Comparison of ENCODE assay signal across 19 cellular contexts in genomic region chr5:136103118-136103517, GRCh38. TPM values are rescaled to one million over a fixed set of nuclear protein-coding genes. Genes with fewer than 3 reads are reported as not detected.
DNase-seq lines count a peak whose midpoint lies in the region; ATAC-seq, FAIRE-seq and TF ChIP-seq lines count a peak whose summit lies in the region.
"Had no signal": no experiment of that assay in that cellular context is flagged by ENCODE, and none has a peak within 500 bp of the region (broad histone marks: within the 10 kb centered on the region; RNA-seq: fewer than 3 reads in every experiment).

No MANE protein-coding gene starts in this region.

- no peaks in the 10 kb centered on the region for H3K4me1 ChIP-seq in adrenal gland (replicated peaks in 1 of 2)
- H3K4me1 ChIP-seq in right atrium auricular region = no peaks in the 10 kb centered on the region

- H3K4me3 ChIP-seq in adrenal gland (no peak overlapping the region), right atrium auricular region (no peak overlapping the region)
- H3K4me3 ChIP-seq: body of pancreas had no signal

- no peaks in the 10 kb centered on the region for H3K36me3 ChIP-seq in adrenal gland (replicated peaks in 1 of 2)
- no peaks in the 10 kb centered on the region for H3K36me3 ChIP-seq in right atrium auricular region

- H3K9me3 Mint-ChIP-seq in stimulated activated memory B cell treated with anti-CD40 and anti-IgM and Interleukin-4, amounts not matched to agents 10 μg/mL and 1 μg/mL and 100 μg/mL, for 72 hours = no peaks in the 10 kb centered on the region
- H3K9me3 Mint-ChIP-seq: activated naive CD4-positive, alpha-beta T cell treated with anti-CD3 and anti-CD28 coated beads, Interleukin-2, amount 10 ng/mL, durations not matched to agents 7 days and 5 days had no signal

- H3K27ac ChIP-seq in adrenal gland (no peak overlapping the region), right atrium auricular region (no peak overlapping the region)
- H3K27ac ChIP-seq: body of pancreas had no signal

- no peaks in the 10 kb centered on the region for H3K27me3 Mint-ChIP-seq in stimulated activated memory B cell treated with anti-CD40 and anti-IgM and Interleukin-4, amounts not matched to agents 10 μg/mL and 1 μg/mL and 100 μg/mL, for 72 hours

- H3K27ac Mint-ChIP-seq in stimulated activated memory B cell treated with anti-CD40 and anti-IgM and Interleukin-4, amounts not matched to agents 10 μg/mL and 1 μg/mL and 100 μg/mL, for 72 hours = no peak overlapping the region
- H3K27ac Mint-ChIP-seq: activated CD4-positive, alpha-beta T cell treated with anti-CD3 and anti-CD28 coated beads for 36 hours; activated naive CD4-positive, alpha-beta T cell treated with anti-CD3 and anti-CD28 coated beads, Interleukin-2, amount 10 ng/mL, durations not matched to agents 7 days and 5 days had no signal

- TF ChIP-seq POLR2A in adrenal gland (IDR thresholded peaks at IDR 0.05) = no peak

- H3K27me3 ChIP-seq in adrenal gland (no peaks in the 10 kb centered on the region), right atrium auricular region (no peaks in the 10 kb centered on the region)
- H3K27me3 ChIP-seq: body of pancreas had no signal

- TF ChIP-seq CTCF in adrenal gland (IDR thresholded peaks at IDR 0.05) (no peak), right atrium auricular region (IDR thresholded peaks at IDR 0.05) (no peak)

- H3K9me3 ChIP-seq in adrenal gland (replicated peaks in 1 of 3) (no peaks in the 10 kb centered on the region), right atrium auricular region (no peaks in the 10 kb centered on the region)
- H3K9me3 ChIP-seq: body of pancreas had no signal

- H3K4me1 Mint-ChIP-seq in stimulated activated memory B cell treated with anti-CD40 and anti-IgM and Interleukin-4, amounts not matched to agents 10 μg/mL and 1 μg/mL and 100 μg/mL, for 72 hours = no peaks in the 10 kb centered on the region
- H3K4me1 Mint-ChIP-seq: activated CD4-positive, alpha-beta T cell treated with anti-CD3 and anti-CD28 coated beads for 36 hours; activated naive CD4-positive, alpha-beta T cell treated with anti-CD3 and anti-CD28 coated beads, Interleukin-2, amount 10 ng/mL, durations not matched to agents 7 days and 5 days had no signal

- no peaks in the 10 kb centered on the region for H3K36me3 Mint-ChIP-seq in stimulated activated memory B cell treated with anti-CD40 and anti-IgM and Interleukin-4, amounts not matched to agents 10 μg/mL and 1 μg/mL and 100 μg/mL, for 72 hours
- H3K36me3 Mint-ChIP-seq: activated naive CD4-positive, alpha-beta T cell treated with anti-CD3 and anti-CD28 coated beads, Interleukin-2, amount 10 ng/mL, durations not matched to agents 7 days and 5 days had no signal

- no peak overlapping the region for H3K4me3 Mint-ChIP-seq in stimulated activated memory B cell treated with anti-CD40 and anti-IgM and Interleukin-4, amounts not matched to agents 10 μg/mL and 1 μg/mL and 100 μg/mL, for 72 hours
- H3K4me3 Mint-ChIP-seq: activated CD4-positive, alpha-beta T cell treated with anti-CD3 and anti-CD28 coated beads for 36 hours; activated naive CD4-positive, alpha-beta T cell treated with anti-CD3 and anti-CD28 coated beads, Interleukin-2, amount 10 ng/mL, durations not matched to agents 7 days and 5 days had no signal

- intact Hi-C loops in adrenal gland (cut with DNase I) = no loop called here

- ATAC-seq in GM18909 (IDR thresholded peaks at IDR 0.05; ENCODE audit: poor library complexity, unreplicated experiment) (peak; percentile 83), GM21619 (IDR thresholded peaks at IDR 0.05; ENCODE audit: unreplicated experiment) (peak; percentile 79), HG03095 (IDR thresholded peaks at IDR 0.05; ENCODE audit: unreplicated experiment) (peak; percentile 71)
- ATAC-seq in stimulated activated memory B cell treated with anti-CD40 and anti-IgM and Interleukin-4, amounts not matched to agents 10 μg/mL and 1 μg/mL and 100 μg/mL, for 72 hours = no peak
- ATAC-seq: activated CD4-positive, alpha-beta T cell treated with anti-CD3 and anti-CD28 coated beads for 36 hours; body of pancreas; right cardiac atrium had no signal

- 84 to 93% (median 86%) methylated on average over 1 of the region's 1 CpG for WGBS in adrenal gland, 4 donors

- no peak for DNase-seq in NCI-H1694 (lab: John Stamatoyannopoulos, UW)
- no peak for DNase-seq in adrenal gland
- no peak for DNase-seq in right atrium auricular region (ENCODE audit: low spot score)
- DNase-seq: activated CD4-positive, alpha-beta T cell treated with anti-CD3 and anti-CD28 coated beads for 36 hours; activated naive CD4-positive, alpha-beta T cell treated with anti-CD3 and anti-CD28 coated beads, Interleukin-2, amount 10 ng/mL, durations not matched to agents 7 days and 5 days; body of pancreas; COR-L47; erythroblast; NCI-H1436; NCI-H446; right cardiac atrium; SHP77; substantia nigra had no signal

- FAIRE-seq in TTC549 (lab: Jason Lieb, UNC) = peak; percentile 34
- FAIRE-seq: GM12891 had no signal

RNA-seq across cellular contexts. Expression of gene SMAD5, which starts 29.5 kb away (rescaled TPM):
- total RNA-seq in adrenal gland = 10 to 100 TPM; 27.4 to 76.6 (median 53.0) TPM
- polyA plus RNA-seq in adrenal gland = 10 to 100 TPM in 1 of 3 donors, 1 to 10 TPM in 2; 6.4 to 31.9 (median 6.9) TPM
- 10 to 100 TPM; 25.0 to 26.7 TPM for total RNA-seq in right atrium auricular region
